ENCODE assay signal across 8 cellular contexts in the genomic region with DNA sequence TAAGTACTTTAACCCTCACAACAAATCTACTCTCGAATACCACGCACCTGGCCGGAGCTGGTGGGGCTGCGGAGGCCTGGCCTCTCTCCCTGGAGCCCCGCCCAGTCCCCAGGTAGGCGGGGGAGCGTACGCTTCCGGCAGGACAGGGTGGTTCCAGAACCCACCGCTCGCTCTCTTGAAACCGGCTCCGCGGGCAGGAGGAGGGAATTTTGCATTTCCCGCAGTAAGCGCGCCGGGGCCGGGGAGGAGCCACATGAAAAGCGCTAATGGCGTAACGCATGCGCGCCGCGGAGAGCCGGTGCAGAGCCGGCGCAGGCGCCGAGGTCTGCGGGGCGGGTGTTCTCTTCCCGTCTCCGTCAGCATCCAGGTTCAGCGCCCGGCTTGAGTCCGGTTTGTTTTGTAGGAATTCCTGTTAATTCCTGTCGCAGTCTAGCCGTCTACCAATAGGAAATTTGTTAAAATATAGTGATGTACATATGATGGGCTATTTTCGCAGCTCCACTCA. TPM values are rescaled to one million over a fixed set of nuclear protein-coding genes. Genes with fewer than 3 reads are reported as not detected.
DNase-seq lines count a peak whose midpoint lies in the region; ATAC-seq, FAIRE-seq and TF ChIP-seq lines count a peak whose summit lies in the region.

No MANE protein-coding gene starts in this region.

- WGBS in hepatocyte (ENCODE audit: low lambda C conversion rate, missing lambda C conversion rate): 2% methylated on average over 41 of the region's 41 CpGs

- H3K9me2 ChIP-seq in hepatocyte (replicated peaks; ENCODE audit: insufficient read depth): no peaks in the 10 kb centered on the region

- FAIRE-seq in GM12891 (lab: Jason Lieb, UNC): peak; percentile 57

- DNase-seq in GM12891 (ENCODE audit: insufficient read length, low spot score) (peak; percentile 44), NCI-H128 (lab: John Stamatoyannopoulos, UW; ENCODE audit: unreplicated experiment) (peak; percentile 81), T-helper 2 cell (peak; percentile 60 to 76 (median 73)), anterior cingulate cortex (lab: John Stamatoyannopoulos, UW) (peak in 56 of 58 donors; percentile 27 to 88 (median 72)), hepatocyte (ENCODE audit: low spot score) (peak; percentile 94), retina (peak; percentile 90), cortex of kidney (lab: John Stamatoyannopoulos, UW) (no peak)

- no peak for TF ChIP-seq CTCF in hepatocyte (IDR thresholded peaks at IDR 0.05; ENCODE audit: poor library complexity)

- TF ChIP-seq POLR2A in GM12891 (IDR thresholded peaks at IDR 0.05; ENCODE audit: low read depth, low read length): no peak

- H4K20me1 ChIP-seq in hepatocyte (ENCODE audit: insufficient read depth, poor library complexity, severe bottlenecking): no peaks in the 10 kb centered on the region

- H2AFZ ChIP-seq in hepatocyte: peak overlapping the region; percentile 96

- peak overlapping the region; percentile 22 for H3K4me3 ChIP-seq in hepatocyte

- peak; percentile 82 for ATAC-seq in HG02678 (IDR thresholded peaks at IDR 0.05; ENCODE audit: unreplicated experiment)

- no peaks in the 10 kb centered on the region for H3K9me3 ChIP-seq in hepatocyte (ENCODE audit: low read depth)

- no peaks in the 10 kb centered on the region for H3K4me1 ChIP-seq in hepatocyte (ENCODE audit: insufficient read depth)

- peak overlapping the region; percentile 55 for H3K27ac ChIP-seq in hepatocyte

- H3K79me2 ChIP-seq in hepatocyte: no peaks in the 10 kb centered on the region

- H3K36me3 ChIP-seq in hepatocyte (replicated peaks; ENCODE audit: insufficient read depth, low read depth): no peaks in the 10 kb centered on the region

- no peaks in the 10 kb centered on the region for H3K27me3 ChIP-seq in hepatocyte

- peak overlapping the region; percentile 88 for H3K4me2 ChIP-seq in hepatocyte

TF ChIP-seq in GM12891, 5 proteins besides CTCF, POLR2A, EP300 and RAD21:
- TF ChIP-seq POLR2AphosphoS5 (IDR thresholded peaks at IDR 0.05; ENCODE audit: low read depth, low read length) (no peak), SPI1 (IDR thresholded peaks at IDR 0.05; ENCODE audit: low read depth, low read length) (no peak), PAX5 (IDR thresholded peaks at IDR 0.05; ENCODE audit: insufficient read depth, low read length, severe bottlenecking) (no peak)
TF ChIP-seq in GM12891: peak in this region for 0.

RNA-seq across cellular contexts. Expression of gene CAVIN4, which starts 20.8 kb away (rescaled TPM):
- not detected for polyA plus RNA-seq in GM12891 (2012; ENCODE audit: low read depth, missing spikeins)
- 1.0 and 2.4 TPM in 2 replicates for total RNA-seq in hepatocyte
- polyA plus RNA-seq in hepatocyte: 0.53 and 0.54 TPM in 2 replicates
